Comparison of ENCODE assay signal across 22 cellular contexts in genomic region chr4:41466249-41466648, GRCh38.
"Had no signal": no experiment of that assay in that cellular context is flagged by ENCODE, and none has a peak within 500 bp of the region (broad histone marks: within the 10 kb centered on the region; RNA-seq: fewer than 3 reads in every experiment).

No MANE protein-coding gene starts in this region.

- ATAC-seq: HepG2, Panc1 had no signal

- H3K4me3 ChIP-seq: MG63 had no signal

- DNase-seq: IMR-90, Karpas-422, KG1, MG63, NCI-H1092, NCI-H1105 treated with DMSO at 0.1 percent for 48 hours, NCI-H1417 treated with DMSO at 0.1 percent for 48 hours, NCI-H146, NCI-H1694 treated with DMSO at 0.1 percent for 48 hours, NCI-H1930, NCI-H2081, NCI-H2107, NCI-H226, NCI-H510A, NCI-H524 treated with DMSO at 0.1 percent for 48 hours, NCI-H69, NCI-H774, SHP77, T-helper 1 cell had no signal

- H3K9me3 ChIP-seq: MG63 had no signal

- H3K27me3 ChIP-seq: MG63 had no signal

- H3K27ac ChIP-seq: RWPE1 had no signal

- H3K36me3 ChIP-seq: MG63 had no signal
